In the genomic region with DNA sequence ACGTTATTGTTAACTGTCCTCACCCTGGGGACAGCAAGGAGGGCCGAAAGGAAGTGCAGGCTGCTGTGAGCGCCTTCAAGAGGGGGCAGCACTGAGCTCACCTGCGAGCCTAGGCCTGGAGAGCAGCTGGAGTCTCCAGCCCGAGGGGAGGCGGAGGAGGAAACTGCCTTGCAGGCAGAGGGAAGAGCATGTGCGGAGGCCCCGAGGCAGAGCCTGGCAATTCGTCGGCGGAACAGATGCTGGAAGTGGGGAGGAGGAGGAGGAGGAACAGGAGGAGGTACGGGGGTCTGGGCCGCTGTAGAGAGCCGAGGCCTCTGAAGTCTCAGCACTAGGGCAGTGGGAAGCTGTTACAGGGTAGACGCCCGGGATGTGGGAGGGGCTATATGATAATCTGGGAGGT, we compare ENCODE assay signal across 1 cellular context.
TF ChIP-seq lines count a peak whose summit lies in the region.

No MANE protein-coding gene starts in this region.

TF ChIP-seq in HepG2, 621 proteins besides CTCF, POLR2A, EP300 and RAD21 (continued from another document and continues in another):
- TF ChIP-seq HMGXB4 (CRISPR knock-in tag; IDR thresholded peaks at IDR 0.05; ENCODE audit: borderline replicate concordance in 1 of 2, low read depth in 1 of 2), result no peak
- no peak for TF ChIP-seq HNRNPUL1 (IDR thresholded peaks at IDR 0.05; ENCODE audit: low read depth, low read length)
- no peak for TF ChIP-seq ARID2 (CRISPR knock-in tag; IDR thresholded peaks at IDR 0.05; ENCODE audit: borderline replicate concordance)
- 0 out of 2 replicates have a peak, but pooled peaks have one; percentile 52 for TF ChIP-seq PCBP1 (IDR thresholded peaks at IDR 0.05; ENCODE audit: borderline replicate concordance, low read depth, low read length)
- TF ChIP-seq ZBTB20 (CRISPR knock-in tag; IDR thresholded peaks at IDR 0.05; ENCODE audit: borderline replicate concordance, low read depth), result no peak
- TF ChIP-seq, protein P1, sequence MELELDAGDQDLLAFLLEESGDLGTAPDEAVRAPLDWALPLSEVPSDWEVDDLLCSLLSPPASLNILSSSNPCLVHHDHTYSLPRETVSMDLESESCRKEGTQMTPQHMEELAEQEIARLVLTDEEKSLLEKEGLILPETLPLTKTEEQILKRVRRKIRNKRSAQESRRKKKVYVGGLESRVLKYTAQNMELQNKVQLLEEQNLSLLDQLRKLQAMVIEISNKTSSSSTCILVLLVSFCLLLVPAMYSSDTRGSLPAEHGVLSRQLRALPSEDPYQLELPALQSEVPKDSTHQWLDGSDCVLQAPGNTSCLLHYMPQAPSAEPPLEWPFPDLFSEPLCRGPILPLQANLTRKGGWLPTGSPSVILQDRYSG (CRISPR knock-in tag; IDR thresholded peaks at IDR 0.05), result no peak
- TF ChIP-seq CAMTA2 (CRISPR knock-in tag; IDR thresholded peaks at IDR 0.05; ENCODE audit: borderline replicate concordance), result no peak
- no peak for TF ChIP-seq PLRG1 (conservative IDR thresholded peaks at IDR 0.05)
- no peak for TF ChIP-seq ATF5 (CRISPR knock-in tag; IDR thresholded peaks at IDR 0.05; ENCODE audit: low read depth)
- no peak for TF ChIP-seq SNAI1 (CRISPR knock-in tag; IDR thresholded peaks at IDR 0.05; ENCODE audit: borderline replicate concordance)
- TF ChIP-seq RARG (CRISPR knock-in tag; IDR thresholded peaks at IDR 0.05; ENCODE audit: low read depth), result no peak
- peak; percentile 39 for TF ChIP-seq GABPB1 (CRISPR knock-in tag; IDR thresholded peaks at IDR 0.05)
- TF ChIP-seq, protein P2, sequence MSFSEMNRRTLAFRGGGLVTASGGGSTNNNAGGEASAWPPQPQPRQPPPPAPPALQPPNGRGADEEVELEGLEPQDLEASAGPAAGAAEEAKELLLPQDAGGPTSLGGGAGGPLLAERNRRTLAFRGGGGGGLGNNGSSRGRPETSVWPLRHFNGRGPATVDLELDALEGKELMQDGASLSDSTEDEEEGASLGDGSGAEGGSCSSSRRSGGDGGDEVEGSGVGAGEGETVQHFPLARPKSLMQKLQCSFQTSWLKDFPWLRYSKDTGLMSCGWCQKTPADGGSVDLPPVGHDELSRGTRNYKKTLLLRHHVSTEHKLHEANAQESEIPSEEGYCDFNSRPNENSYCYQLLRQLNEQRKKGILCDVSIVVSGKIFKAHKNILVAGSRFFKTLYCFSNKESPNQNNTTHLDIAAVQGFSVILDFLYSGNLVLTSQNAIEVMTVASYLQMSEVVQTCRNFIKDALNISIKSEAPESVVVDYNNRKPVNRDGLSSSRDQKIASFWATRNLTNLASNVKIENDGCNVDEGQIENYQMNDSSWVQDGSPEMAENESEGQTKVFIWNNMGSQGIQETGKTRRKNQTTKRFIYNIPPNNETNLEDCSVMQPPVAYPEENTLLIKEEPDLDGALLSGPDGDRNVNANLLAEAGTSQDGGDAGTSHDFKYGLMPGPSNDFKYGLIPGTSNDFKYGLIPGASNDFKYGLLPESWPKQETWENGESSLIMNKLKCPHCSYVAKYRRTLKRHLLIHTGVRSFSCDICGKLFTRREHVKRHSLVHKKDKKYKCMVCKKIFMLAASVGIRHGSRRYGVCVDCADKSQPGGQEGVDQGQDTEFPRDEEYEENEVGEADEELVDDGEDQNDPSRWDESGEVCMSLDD (CRISPR knock-in tag; IDR thresholded peaks at IDR 0.05; ENCODE audit: borderline replicate concordance), result no peak
- TF ChIP-seq ZNF10 (CRISPR knock-in tag; IDR thresholded peaks at IDR 0.05; ENCODE audit: borderline replicate concordance, low read depth), result no peak
- TF ChIP-seq, protein P3, sequence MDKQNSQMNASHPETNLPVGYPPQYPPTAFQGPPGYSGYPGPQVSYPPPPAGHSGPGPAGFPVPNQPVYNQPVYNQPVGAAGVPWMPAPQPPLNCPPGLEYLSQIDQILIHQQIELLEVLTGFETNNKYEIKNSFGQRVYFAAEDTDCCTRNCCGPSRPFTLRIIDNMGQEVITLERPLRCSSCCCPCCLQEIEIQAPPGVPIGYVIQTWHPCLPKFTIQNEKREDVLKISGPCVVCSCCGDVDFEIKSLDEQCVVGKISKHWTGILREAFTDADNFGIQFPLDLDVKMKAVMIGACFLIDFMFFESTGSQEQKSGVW (CRISPR knock-in tag; IDR thresholded peaks at IDR 0.05; ENCODE audit: borderline replicate concordance), result no peak
- 0 out of 2 replicates have a peak, but pooled peaks have one; percentile 49 for TF ChIP-seq MZF1 (CRISPR knock-in tag; IDR thresholded peaks at IDR 0.05; ENCODE audit: borderline replicate concordance)
- TF ChIP-seq ZNF605 (CRISPR knock-in tag; IDR thresholded peaks at IDR 0.05), result no peak
- no peak for TF ChIP-seq PBX2 (CRISPR knock-in tag; IDR thresholded peaks at IDR 0.05)
- TF ChIP-seq, protein P4, sequence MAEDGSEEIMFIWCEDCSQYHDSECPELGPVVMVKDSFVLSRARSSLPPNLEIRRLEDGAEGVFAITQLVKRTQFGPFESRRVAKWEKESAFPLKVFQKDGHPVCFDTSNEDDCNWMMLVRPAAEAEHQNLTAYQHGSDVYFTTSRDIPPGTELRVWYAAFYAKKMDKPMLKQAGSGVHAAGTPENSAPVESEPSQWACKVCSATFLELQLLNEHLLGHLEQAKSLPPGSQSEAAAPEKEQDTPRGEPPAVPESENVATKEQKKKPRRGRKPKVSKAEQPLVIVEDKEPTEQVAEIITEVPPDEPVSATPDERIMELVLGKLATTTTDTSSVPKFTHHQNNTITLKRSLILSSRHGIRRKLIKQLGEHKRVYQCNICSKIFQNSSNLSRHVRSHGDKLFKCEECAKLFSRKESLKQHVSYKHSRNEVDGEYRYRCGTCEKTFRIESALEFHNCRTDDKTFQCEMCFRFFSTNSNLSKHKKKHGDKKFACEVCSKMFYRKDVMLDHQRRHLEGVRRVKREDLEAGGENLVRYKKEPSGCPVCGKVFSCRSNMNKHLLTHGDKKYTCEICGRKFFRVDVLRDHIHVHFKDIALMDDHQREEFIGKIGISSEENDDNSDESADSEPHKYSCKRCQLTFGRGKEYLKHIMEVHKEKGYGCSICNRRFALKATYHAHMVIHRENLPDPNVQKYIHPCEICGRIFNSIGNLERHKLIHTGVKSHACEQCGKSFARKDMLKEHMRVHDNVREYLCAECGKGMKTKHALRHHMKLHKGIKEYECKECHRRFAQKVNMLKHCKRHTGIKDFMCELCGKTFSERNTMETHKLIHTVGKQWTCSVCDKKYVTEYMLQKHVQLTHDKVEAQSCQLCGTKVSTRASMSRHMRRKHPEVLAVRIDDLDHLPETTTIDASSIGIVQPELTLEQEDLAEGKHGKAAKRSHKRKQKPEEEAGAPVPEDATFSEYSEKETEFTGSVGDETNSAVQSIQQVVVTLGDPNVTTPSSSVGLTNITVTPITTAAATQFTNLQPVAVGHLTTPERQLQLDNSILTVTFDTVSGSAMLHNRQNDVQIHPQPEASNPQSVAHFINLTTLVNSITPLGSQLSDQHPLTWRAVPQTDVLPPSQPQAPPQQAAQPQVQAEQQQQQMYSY (CRISPR knock-in tag; IDR thresholded peaks at IDR 0.05), result no peak
- no peak for TF ChIP-seq MAF1 (CRISPR knock-in tag; IDR thresholded peaks at IDR 0.05; ENCODE audit: borderline replicate concordance)
- no peak for TF ChIP-seq ZNF790 (CRISPR knock-in tag; IDR thresholded peaks at IDR 0.05; ENCODE audit: borderline replicate concordance)
- TF ChIP-seq, protein P5, sequence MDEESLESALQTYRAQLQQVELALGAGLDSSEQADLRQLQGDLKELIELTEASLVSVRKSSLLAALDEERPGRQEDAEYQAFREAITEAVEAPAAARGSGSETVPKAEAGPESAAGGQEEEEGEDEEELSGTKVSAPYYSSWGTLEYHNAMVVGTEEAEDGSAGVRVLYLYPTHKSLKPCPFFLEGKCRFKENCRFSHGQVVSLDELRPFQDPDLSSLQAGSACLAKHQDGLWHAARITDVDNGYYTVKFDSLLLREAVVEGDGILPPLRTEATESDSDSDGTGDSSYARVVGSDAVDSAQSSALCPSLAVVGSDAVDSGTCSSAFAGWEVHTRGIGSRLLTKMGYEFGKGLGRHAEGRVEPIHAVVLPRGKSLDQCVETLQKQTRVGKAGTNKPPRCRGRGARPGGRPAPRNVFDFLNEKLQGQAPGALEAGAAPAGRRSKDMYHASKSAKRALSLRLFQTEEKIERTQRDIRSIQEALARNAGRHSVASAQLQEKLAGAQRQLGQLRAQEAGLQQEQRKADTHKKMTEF (CRISPR knock-in tag; IDR thresholded peaks at IDR 0.05), result no peak
- TF ChIP-seq ZBTB43 (CRISPR knock-in tag; conservative IDR thresholded peaks at IDR 0.05), result no peak
- no peak for TF ChIP-seq ZNF256 (CRISPR knock-in tag; conservative IDR thresholded peaks at IDR 0.05)
- no peak for TF ChIP-seq ZNF136 (CRISPR knock-in tag; IDR thresholded peaks at IDR 0.05; ENCODE audit: low read depth)
- no peak for TF ChIP-seq ZNF552 (CRISPR knock-in tag; IDR thresholded peaks at IDR 0.05; ENCODE audit: borderline replicate concordance)
- TF ChIP-seq ZSCAN20 (CRISPR knock-in tag; IDR thresholded peaks at IDR 0.05; ENCODE audit: borderline replicate concordance), result no peak
- peak; percentile 21; the same call in 1 of the 2 replicates for TF ChIP-seq ZNF768 (CRISPR knock-in tag; IDR thresholded peaks at IDR 0.05)
- TF ChIP-seq THAP7 (CRISPR knock-in tag; IDR thresholded peaks at IDR 0.05), result no peak
- peak; percentile 63 for TF ChIP-seq XRCC5 (optimal IDR thresholded peaks at IDR 0.05; ENCODE audit: low read length)
- TF ChIP-seq, protein P6, sequence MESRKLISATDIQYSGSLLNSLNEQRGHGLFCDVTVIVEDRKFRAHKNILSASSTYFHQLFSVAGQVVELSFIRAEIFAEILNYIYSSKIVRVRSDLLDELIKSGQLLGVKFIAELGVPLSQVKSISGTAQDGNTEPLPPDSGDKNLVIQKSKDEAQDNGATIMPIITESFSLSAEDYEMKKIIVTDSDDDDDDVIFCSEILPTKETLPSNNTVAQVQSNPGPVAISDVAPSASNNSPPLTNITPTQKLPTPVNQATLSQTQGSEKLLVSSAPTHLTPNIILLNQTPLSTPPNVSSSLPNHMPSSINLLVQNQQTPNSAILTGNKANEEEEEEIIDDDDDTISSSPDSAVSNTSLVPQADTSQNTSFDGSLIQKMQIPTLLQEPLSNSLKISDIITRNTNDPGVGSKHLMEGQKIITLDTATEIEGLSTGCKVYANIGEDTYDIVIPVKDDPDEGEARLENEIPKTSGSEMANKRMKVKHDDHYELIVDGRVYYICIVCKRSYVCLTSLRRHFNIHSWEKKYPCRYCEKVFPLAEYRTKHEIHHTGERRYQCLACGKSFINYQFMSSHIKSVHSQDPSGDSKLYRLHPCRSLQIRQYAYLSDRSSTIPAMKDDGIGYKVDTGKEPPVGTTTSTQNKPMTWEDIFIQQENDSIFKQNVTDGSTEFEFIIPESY (CRISPR knock-in tag; IDR thresholded peaks at IDR 0.05), result peak; percentile 100
- 0 out of 2 replicates have a peak, but pooled peaks have one; percentile 23 for TF ChIP-seq ZMYM2 (CRISPR knock-in tag; IDR thresholded peaks at IDR 0.05)
- no peak for TF ChIP-seq ZFP37 (CRISPR knock-in tag; IDR thresholded peaks at IDR 0.05; ENCODE audit: borderline replicate concordance)
- TF ChIP-seq ZNF557 (CRISPR knock-in tag; IDR thresholded peaks at IDR 0.05), result no peak
- no peak for TF ChIP-seq RBM39 (IDR thresholded peaks at IDR 0.05; ENCODE audit: low read depth, low read length, poor library complexity, severe bottlenecking)
- no peak for TF ChIP-seq GPN1 (CRISPR knock-in tag; IDR thresholded peaks at IDR 0.05; ENCODE audit: borderline replicate concordance)
- no peak for TF ChIP-seq MEIS2 (CRISPR knock-in tag; IDR thresholded peaks at IDR 0.05)
- no peak for TF ChIP-seq KDM3A (CRISPR knock-in tag; IDR thresholded peaks at IDR 0.05; ENCODE audit: low read depth)
- TF ChIP-seq ISX (CRISPR knock-in tag; conservative IDR thresholded peaks at IDR 0.05), result no peak
- TF ChIP-seq NONO (IDR thresholded peaks at IDR 0.05), result no peak
- TF ChIP-seq NONO (CRISPR knock-in tag; conservative IDR thresholded peaks at IDR 0.05), result 0 out of 2 replicates have a peak, but pooled peaks have one; percentile 25
